20 cellular contexts compared by ENCODE assay signal in the genomic region with DNA sequence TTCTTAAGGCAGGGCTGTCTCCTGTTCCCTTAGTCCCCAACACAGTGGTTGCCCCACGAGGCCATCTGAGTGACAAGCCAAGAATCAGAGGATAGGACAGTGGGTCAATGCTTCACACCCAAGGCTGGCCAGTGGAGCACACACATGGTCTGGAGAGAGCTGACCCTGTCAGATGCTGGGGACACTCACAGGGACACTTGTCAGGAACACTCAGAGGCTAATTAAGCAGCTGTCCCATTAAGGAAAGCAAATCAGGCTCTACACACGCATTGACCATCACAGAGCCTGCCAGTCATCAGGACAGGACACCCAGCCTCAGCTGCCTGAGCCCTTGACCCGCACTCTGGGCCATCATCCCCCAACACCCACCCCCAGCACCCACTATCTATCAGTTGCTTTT. TPM values are rescaled to one million over a fixed set of nuclear protein-coding genes. Genes with fewer than 3 reads are reported as not detected.
DNase-seq lines count a peak whose midpoint lies in the region; ATAC-seq and TF ChIP-seq lines count a peak whose summit lies in the region.
"Had no signal": no experiment of that assay in that cellular context is flagged by ENCODE, and none has a peak within 500 bp of the region (broad histone marks: within the 10 kb centered on the region; RNA-seq: fewer than 3 reads in every experiment).

No MANE protein-coding gene starts in this region.

- no peak for TF ChIP-seq POLR2A in spleen (IDR thresholded peaks at IDR 0.05)

- CTCF ChIA-PET in activated CD8-positive, alpha-beta T cell treated with anti-CD3 and anti-CD28 coated beads, Interleukin-2, amount 10 ng/mL, durations not matched to agents 7 days and 5 days (lab: Charles Lee), result interaction anchor here (0.7 kb wide), 1 partner anchor 46 kb away, joined by 3 read pairs; no protein-coding TSS in a partner anchor
- CTCF ChIA-PET in activated CD8-positive, alpha-beta T cell treated with anti-CD3 and anti-CD28 coated beads for 36 hours (lab: Charles Lee), result interaction anchor here (1.5 to 1.9 kb wide), 2 partner anchors 61 to 119 kb away, joined by 4 to 5 read pairs; no protein-coding TSS in a partner anchor

- peak overlapping the region; percentile 68 for H3K27ac Mint-ChIP-seq in activated CD8-positive, alpha-beta T cell treated with anti-CD3 and anti-CD28 coated beads, Interleukin-2, amount 10 ng/mL, durations not matched to agents 7 days and 5 days
- no peak overlapping the region for H3K27ac Mint-ChIP-seq in activated CD8-positive, alpha-beta T cell treated with anti-CD3 and anti-CD28 coated beads for 36 hours
- peak overlapping the region; percentile 84 to 87 for H3K27ac Mint-ChIP-seq in effector memory CD8-positive, alpha-beta T cell

- H3K9me3 Mint-ChIP-seq in activated CD8-positive, alpha-beta T cell treated with anti-CD3 and anti-CD28 coated beads, Interleukin-2, amount 10 ng/mL, durations not matched to agents 7 days and 5 days (ENCODE audit: insufficient read depth), result no peaks in the 10 kb centered on the region
- no peaks in the 10 kb centered on the region for H3K9me3 Mint-ChIP-seq in activated CD8-positive, alpha-beta T cell treated with anti-CD3 and anti-CD28 coated beads for 36 hours
- no peaks in the 10 kb centered on the region for H3K9me3 Mint-ChIP-seq in effector memory CD8-positive, alpha-beta T cell
- H3K9me3 Mint-ChIP-seq: neural progenitor cell had no signal

- no peak overlapping the region for H3K4me3 ChIP-seq in spleen
- H3K4me3 ChIP-seq: A549, body of pancreas, neural progenitor cell, thoracic aorta had no signal

- peaks cover 20 to 96% (median 56%) of the 10 kb centered on the region in 6 donors for H3K4me1 ChIP-seq in spleen
- H3K4me1 ChIP-seq: body of pancreas, foreskin keratinocyte had no signal

- no peaks in the 10 kb centered on the region for H3K27me3 Mint-ChIP-seq in activated CD8-positive, alpha-beta T cell treated with anti-CD3 and anti-CD28 coated beads, Interleukin-2, amount 10 ng/mL, durations not matched to agents 7 days and 5 days (ENCODE audit: low read depth)
- H3K27me3 Mint-ChIP-seq in activated CD8-positive, alpha-beta T cell treated with anti-CD3 and anti-CD28 coated beads for 36 hours, result no peaks in the 10 kb centered on the region
- H3K27me3 Mint-ChIP-seq in effector memory CD8-positive, alpha-beta T cell, result no peaks in the 10 kb centered on the region

- ATAC-seq in activated CD8-positive, alpha-beta T cell treated with anti-CD3 and anti-CD28 coated beads, Interleukin-2, amount 10 ng/mL, durations not matched to agents 7 days and 5 days, result no peak
- ATAC-seq in activated CD8-positive, alpha-beta T cell treated with anti-CD3 and anti-CD28 coated beads for 36 hours, result no peak
- ATAC-seq in effector memory CD8-positive, alpha-beta T cell (replicated peaks), result no peak
- no peak for ATAC-seq in HG02885 (IDR thresholded peaks at IDR 0.05; ENCODE audit: poor library complexity, unreplicated experiment)
- ATAC-seq: A549, body of pancreas, foreskin keratinocyte had no signal

- no peak for DNase-seq in activated CD8-positive, alpha-beta T cell treated with anti-CD3 and anti-CD28 coated beads, Interleukin-2, amount 10 ng/mL, durations not matched to agents 7 days and 5 days
- DNase-seq in activated CD8-positive, alpha-beta T cell treated with anti-CD3 and anti-CD28 coated beads for 36 hours, result no peak
- peak; percentile 73 for DNase-seq in OCI-M1 (lab: John Stamatoyannopoulos, UW)
- DNase-seq in effector memory CD8-positive, alpha-beta T cell, result no peak
- DNase-seq in spleen, result no peak
- DNase-seq in NCI-H1092 treated with DMSO at 0.1 percent for 48 hours (lab: John Stamatoyannopoulos, UW), result no peak
- DNase-seq in NCI-H128 (lab: John Stamatoyannopoulos, UW; ENCODE audit: unreplicated experiment), result no peak
- DNase-seq: body of pancreas, cortex of kidney, DMS79, foreskin keratinocyte, IMR-90, mesendoderm, NCI-H2081, NCI-H510A, SW 1271 had no signal

- H3K36me3 Mint-ChIP-seq in activated CD8-positive, alpha-beta T cell treated with anti-CD3 and anti-CD28 coated beads, Interleukin-2, amount 10 ng/mL, durations not matched to agents 7 days and 5 days (ENCODE audit: low read depth), result no peaks in the 10 kb centered on the region
- H3K36me3 Mint-ChIP-seq in activated CD8-positive, alpha-beta T cell treated with anti-CD3 and anti-CD28 coated beads for 36 hours (ENCODE audit: low read depth), result no peaks in the 10 kb centered on the region
- H3K36me3 Mint-ChIP-seq in effector memory CD8-positive, alpha-beta T cell (ENCODE audit: insufficient read depth), result no peaks in the 10 kb centered on the region
- H3K36me3 Mint-ChIP-seq: neural progenitor cell had no signal

- no peaks in the 10 kb centered on the region for H3K27me3 ChIP-seq in spleen (replicated peaks in 1 of 7)
- H3K27me3 ChIP-seq: body of pancreas, foreskin keratinocyte, neural progenitor cell had no signal

- H3K4me3 Mint-ChIP-seq in activated CD8-positive, alpha-beta T cell treated with anti-CD3 and anti-CD28 coated beads, Interleukin-2, amount 10 ng/mL, durations not matched to agents 7 days and 5 days, result no peak overlapping the region
- H3K4me3 Mint-ChIP-seq in activated CD8-positive, alpha-beta T cell treated with anti-CD3 and anti-CD28 coated beads for 36 hours, result no peak overlapping the region
- peak overlapping the region; percentile 27 to 58 for H3K4me3 Mint-ChIP-seq in effector memory CD8-positive, alpha-beta T cell
- H3K4me3 Mint-ChIP-seq: neural progenitor cell had no signal

- H3K4me1 Mint-ChIP-seq in activated CD8-positive, alpha-beta T cell treated with anti-CD3 and anti-CD28 coated beads, Interleukin-2, amount 10 ng/mL, durations not matched to agents 7 days and 5 days (ENCODE audit: low read depth), result peaks cover 17% of the 10 kb centered on the region
- H3K4me1 Mint-ChIP-seq in activated CD8-positive, alpha-beta T cell treated with anti-CD3 and anti-CD28 coated beads for 36 hours (ENCODE audit: low read depth), result peaks cover 8% of the 10 kb centered on the region
- peaks cover 15 to 23% of the 10 kb centered on the region in 2 donors for H3K4me1 Mint-ChIP-seq in effector memory CD8-positive, alpha-beta T cell (ENCODE audit: low read depth in 2 of 2)

- no peaks in the 10 kb centered on the region for H3K36me3 ChIP-seq in spleen
- H3K36me3 ChIP-seq: neural progenitor cell, thoracic aorta had no signal

- no peaks in the 10 kb centered on the region for H3K9me3 ChIP-seq in spleen
- H3K9me3 ChIP-seq: A549, body of pancreas, thoracic aorta had no signal

- intact Hi-C loops in activated CD8-positive, alpha-beta T cell treated with anti-CD3 and anti-CD28 coated beads for 36 hours (cut with micrococcal nuclease), result no loop called here
- intact Hi-C loops in spleen (cut with DNase I; ENCODE audit: low total_unique reads), result no loop called here

- POLR2A ChIA-PET in activated CD8-positive, alpha-beta T cell treated with anti-CD3 and anti-CD28 coated beads, Interleukin-2, amount 10 ng/mL, durations not matched to agents 7 days and 5 days (lab: Charles Lee), result no interaction called here
- POLR2A ChIA-PET in activated CD8-positive, alpha-beta T cell treated with anti-CD3 and anti-CD28 coated beads for 36 hours (lab: Charles Lee), result interaction anchor here (0.6 to 1.0 kb wide), 2 partner anchors 22 to 106 kb away, joined by 4 read pairs; no protein-coding TSS in a partner anchor

- 57 to 94% (median 85%) methylated on average over 3 of the region's 3 CpGs for WGBS in spleen, 5 donors

- peak overlapping the region in 7 of 8 donors; percentile 7 to 87 (median 62) for H3K27ac ChIP-seq in spleen
- H3K27ac ChIP-seq: body of pancreas, foreskin keratinocyte, neural progenitor cell, thoracic aorta had no signal

- TF ChIP-seq CTCF in activated CD8-positive, alpha-beta T cell treated with anti-CD3 and anti-CD28 coated beads for 36 hours (IDR thresholded peaks at IDR 0.05), result no peak
- TF ChIP-seq CTCF in spleen (IDR thresholded peaks at IDR 0.05 in 8 of 11, conservative IDR thresholded peaks at IDR 0.05 in 3 of 11), result no peak

RNA-seq across cellular contexts. Expression of gene GDPD5, which starts 18.2 kb away (rescaled TPM):
- 10 to 100 TPM; 23.1 to 26.6 TPM for total RNA-seq in activated CD8-positive, alpha-beta T cell treated with anti-CD3 and anti-CD28 coated beads, Interleukin-2, amount 10 ng/mL, durations not matched to agents 7 days and 5 days
- total RNA-seq in activated CD8-positive, alpha-beta T cell treated with anti-CD3 and anti-CD28 coated beads for 36 hours, result 10 to 100 TPM in 1 of 2 experiments, 1 to 10 TPM in 1; 7.8 to 11.0 TPM
- 100 to 1,000 TPM in 6 of 7 donors, 10 to 100 TPM in 1; 97.0 to 273 (median 144) TPM for total RNA-seq in spleen
- 100 to 1,000 TPM in 2 of 3 donors, 10 to 100 TPM in 1; 44.6 to 248 (median 147) TPM for polyA plus RNA-seq in spleen

RNA-seq across cellular contexts. Expression of gene SERPINH1, which starts 54.5 kb away (rescaled TPM):
- total RNA-seq in activated CD8-positive, alpha-beta T cell treated with anti-CD3 and anti-CD28 coated beads, Interleukin-2, amount 10 ng/mL, durations not matched to agents 7 days and 5 days, result 10 to 100 TPM in 1 of 2 experiments, 1 to 10 TPM in 1; 9.3 to 10.8 TPM
- 10 to 100 TPM; 15.7 to 17.7 TPM for total RNA-seq in activated CD8-positive, alpha-beta T cell treated with anti-CD3 and anti-CD28 coated beads for 36 hours
- total RNA-seq in spleen, result 100 to 1,000 TPM in 2 of 7 donors, 10 to 100 TPM in 5; 54.9 to 145 (median 87.5) TPM
- polyA plus RNA-seq in spleen, result 10 to 100 TPM; 19.0 to 39.1 (median 33.0) TPM

Comparison
In these comparisons a context has a peak if more than half of its experiments do, and no peak if none do; other contexts are left out.
1. H3K4me3 Mint-ChIP-seq: peak in effector memory CD8-positive, alpha-beta T cell (2 of 2); none in activated CD8-positive, alpha-beta T cell treated with anti-CD3 and anti-CD28 coated beads, Interleukin-2, amount 10 ng/mL, durations not matched to agents 7 days and 5 days (single experiment) and activated CD8-positive, alpha-beta T cell treated with anti-CD3 and anti-CD28 coated beads for 36 hours (single experiment).